In genomic region chr5:63401434-63402046, GRCh38 we compare ENCODE assay signal across 9 cellular contexts.
DNase-seq lines count a peak whose midpoint lies in the region; TF ChIP-seq lines count a peak whose summit lies in the region.
"Had no signal": no experiment of that assay in that cellular context is flagged by ENCODE, and none has a peak within 500 bp of the region (broad histone marks: within the 10 kb centered on the region; RNA-seq: fewer than 3 reads in every experiment).

No MANE protein-coding gene starts in this region.

- TF ChIP-seq CTCF in AG04450 (IDR thresholded peaks at IDR 0.05; ENCODE audit: low read depth, low read length) (peak; percentile 78), GM10266 (IDR thresholded peaks at IDR 0.05; ENCODE audit: control insufficient read depth, insufficient read depth, low read depth, missing control alignments) (peak; percentile 73), HFF-Myc (IDR thresholded peaks at IDR 0.05; ENCODE audit: low read depth, low read length, missing control alignments) (peak; percentile 72), WERI-Rb-1 (IDR thresholded peaks at IDR 0.05; ENCODE audit: low read depth, low read length) (peak; percentile 55)

- no peaks in the 10 kb centered on the region for H3K36me3 ChIP-seq in WERI-Rb-1

- no peaks in the 10 kb centered on the region for H3K27me3 ChIP-seq in AG04450 (ENCODE audit: control insufficient read depth, insufficient read depth, low read length)
- H3K27me3 ChIP-seq in WERI-Rb-1 (ENCODE audit: insufficient read depth, low read depth, severe bottlenecking): no peaks in the 10 kb centered on the region

- no peak overlapping the region for H3K27ac Mint-ChIP-seq in immature natural killer cell

- no peaks in the 10 kb centered on the region for H3K9me3 ChIP-seq in AG04450 (ENCODE audit: control insufficient read depth, insufficient read depth, low read length)
- no peaks in the 10 kb centered on the region for H3K9me3 ChIP-seq in WERI-Rb-1 (ENCODE audit: severe bottlenecking)

- CTCF ChIA-PET in AG04450 (lab: Charles Lee): interaction anchor here (0.6 to 1.7 kb wide), 12 partner anchors 9 to 809 kb away, joined by 3 to 8 read pairs (median 3); no protein-coding TSS in a partner anchor

- DNase-seq in AG04450 (ENCODE audit: low read depth, low spot score) (no peak), GM10266 (ENCODE audit: extremely low spot score) (peak; percentile 20), HFF-Myc (ENCODE audit: extremely low read depth, low read depth) (peak; percentile 4), NCI-H1105 (lab: John Stamatoyannopoulos, UW) (peak; percentile 18), WERI-Rb-1 (peak; percentile 76), glomerular endothelial cell (ENCODE audit: extremely low read depth, low read depth, low spot score) (peak; percentile 10), putamen (ENCODE audit: low spot score) (peak; percentile 19), immature natural killer cell (no peak)

- H3K4me1 Mint-ChIP-seq in immature natural killer cell: no peaks in the 10 kb centered on the region

- peaks cover 0 to 28% (median 10%) of the 10 kb centered on the region in 6 donors for H3K9me3 Mint-ChIP-seq in immature natural killer cell

- H3K27me3 Mint-ChIP-seq in immature natural killer cell (ENCODE audit: low read depth in 3 of 3): peaks cover 1 to 5% (median 4%) of the 10 kb centered on the region in 3 donors

- no peak overlapping the region for H3K27ac ChIP-seq in AG04450 (ENCODE audit: low read depth, low read length)
- H3K27ac ChIP-seq in WERI-Rb-1: no peak overlapping the region
- H3K27ac ChIP-seq: skin epidermis had no signal

- H3K36me3 Mint-ChIP-seq in immature natural killer cell: no peaks in the 10 kb centered on the region

- no peak overlapping the region for H3K4me3 Mint-ChIP-seq in immature natural killer cell

- H3K4me3 ChIP-seq in AG04450 (ENCODE audit: low read depth, low read length): no peak overlapping the region
- no peak overlapping the region for H3K4me3 ChIP-seq in HFF-Myc (replicated peaks; ENCODE audit: low read depth, low read length)
- H3K4me3 ChIP-seq in WERI-Rb-1 (ENCODE audit: low read depth, low read length): no peak overlapping the region
- H3K4me3 ChIP-seq: skin epidermis had no signal

- POLR2A ChIA-PET in AG04450 (lab: Yijun Ruan, JAX): no interaction called here

Comparison
In these comparisons a context has a peak if more than half of its experiments do, and no peak if none do; other contexts are left out.
1. DNase-seq: peak in GM10266 (single experiment), HFF-Myc (single experiment), NCI-H1105 (single experiment), WERI-Rb-1 (single experiment), glomerular endothelial cell (single experiment) and putamen (single experiment); none in AG04450 (single experiment) and immature natural killer cell (0 of 3).
2. Peak in every context shown above with its lines, with median percentiles within 50 percentile points of each other: CTCF ChIP-seq.